14 cellular contexts compared by ENCODE assay signal in genomic region chr7:117837841-117838240, GRCh38. TPM values are rescaled to one million over a fixed set of nuclear protein-coding genes. Genes with fewer than 3 reads are reported as not detected.
DNase-seq lines count a peak whose midpoint lies in the region; ATAC-seq and TF ChIP-seq lines count a peak whose summit lies in the region.
"Had no signal": no experiment of that assay in that cellular context is flagged by ENCODE, and none has a peak within 500 bp of the region (broad histone marks: within the 10 kb centered on the region; RNA-seq: fewer than 3 reads in every experiment).

No MANE protein-coding gene starts in this region.

- peak overlapping the region in 4 of 59 donors; percentile 9 to 15 (median 10) for H3K27ac ChIP-seq in dorsolateral prefrontal cortex
- H3K27ac ChIP-seq: left lung, ovary had no signal

- no peak overlapping the region for H3K4me3 ChIP-seq in dorsolateral prefrontal cortex
- H3K4me3 ChIP-seq: left lung, ovary had no signal

- DNase-seq in WTC11 (ENCODE audit: low spot score) (no peak), dorsolateral prefrontal cortex (no peak)
- DNase-seq in stimulated activated CD4-positive, alpha-beta T cell treated with anti-CD3 and anti-CD28 coated beads, Interleukin-2, amount 100 ng/mL, for 24 hours, result no peak
- no peak for DNase-seq in stimulated activated CD4-positive, alpha-beta T cell treated with anti-CD3 and anti-CD28 coated beads, Interleukin-4, amount 100 ng/mL, for 24 hours
- DNase-seq: caudate nucleus, left lung, NCI-H446, ovary had no signal

- no peaks in the 10 kb centered on the region for H3K27me3 Mint-ChIP-seq in WTC11 (ENCODE audit: low read depth)

- peak; percentile 93 for ATAC-seq in GM18858 (IDR thresholded peaks at IDR 0.05; ENCODE audit: unreplicated experiment)
- ATAC-seq in GM21576 (IDR thresholded peaks at IDR 0.05; ENCODE audit: unreplicated experiment), result peak; percentile 89
- ATAC-seq in HG03139 (IDR thresholded peaks at IDR 0.05; ENCODE audit: unreplicated experiment), result peak; percentile 97
- ATAC-seq in WTC11, result no peak
- no peak for ATAC-seq in GM21526 (IDR thresholded peaks at IDR 0.05; ENCODE audit: low FRiP score, unreplicated experiment)
- ATAC-seq: left lung had no signal

- TF ChIP-seq CTCF in WTC11 (IDR thresholded peaks at IDR 0.05), result no peak
- TF ChIP-seq CTCF in dorsolateral prefrontal cortex (IDR thresholded peaks at IDR 0.05 in 54 of 56, conservative IDR thresholded peaks at IDR 0.05 in 2 of 56; ENCODE audit: low read depth in 1 of 56, partially characterized antibody in 56 of 56), result no peak

- peaks cover 7% of the 10 kb centered on the region; the same call in 1 of the 2 replicates for H3K9me3 Mint-ChIP-seq in WTC11

- peaks cover 17% of the 10 kb centered on the region for H3K36me3 Mint-ChIP-seq in WTC11
- H3K36me3 Mint-ChIP-seq: IgD-negative memory B cell had no signal

- no peaks in the 10 kb centered on the region for H3K27me3 ChIP-seq in dorsolateral prefrontal cortex
- H3K27me3 ChIP-seq: left lung, ovary had no signal

- intact Hi-C loops in dorsolateral prefrontal cortex (cut with DNase I), result no loop called here

- POLR2A ChIA-PET in WTC11 (lab: Charles Lee), result no interaction called here

- CTCF ChIA-PET in WTC11 (lab: Charles Lee), result no interaction called here

- peaks cover 50% of the 10 kb centered on the region for H3K4me1 Mint-ChIP-seq in WTC11
- H3K4me1 Mint-ChIP-seq: IgD-negative memory B cell had no signal

- peak overlapping the region; percentile 68 for H3K27ac Mint-ChIP-seq in WTC11
- H3K27ac Mint-ChIP-seq: IgD-negative memory B cell had no signal

- H3K4me3 Mint-ChIP-seq in WTC11, result no peak overlapping the region
- H3K4me3 Mint-ChIP-seq: IgD-negative memory B cell had no signal

TF ChIP-seq in WTC11, 78 proteins besides CTCF, POLR2A, EP300 and RAD21:
- TF ChIP-seq NFYB (CRISPR knock-in tag; conservative IDR thresholded peaks at IDR 0.05; ENCODE audit: low read depth), result no peak
- TF ChIP-seq NR3C1 (CRISPR knock-in tag; conservative IDR thresholded peaks at IDR 0.05; ENCODE audit: low read depth), result no peak
- no peak for TF ChIP-seq AR (CRISPR knock-in tag; IDR thresholded peaks at IDR 0.05)
- no peak for TF ChIP-seq SMAD4 (CRISPR knock-in tag; IDR thresholded peaks at IDR 0.05)
- TF ChIP-seq, protein P1, sequence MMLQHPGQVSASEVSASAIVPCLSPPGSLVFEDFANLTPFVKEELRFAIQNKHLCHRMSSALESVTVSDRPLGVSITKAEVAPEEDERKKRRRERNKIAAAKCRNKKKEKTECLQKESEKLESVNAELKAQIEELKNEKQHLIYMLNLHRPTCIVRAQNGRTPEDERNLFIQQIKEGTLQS (CRISPR knock-in tag; conservative IDR thresholded peaks at IDR 0.05), result no peak
- no peak for TF ChIP-seq NFATC4 (CRISPR knock-in tag; IDR thresholded peaks at IDR 0.05)
- TF ChIP-seq, protein P2, sequence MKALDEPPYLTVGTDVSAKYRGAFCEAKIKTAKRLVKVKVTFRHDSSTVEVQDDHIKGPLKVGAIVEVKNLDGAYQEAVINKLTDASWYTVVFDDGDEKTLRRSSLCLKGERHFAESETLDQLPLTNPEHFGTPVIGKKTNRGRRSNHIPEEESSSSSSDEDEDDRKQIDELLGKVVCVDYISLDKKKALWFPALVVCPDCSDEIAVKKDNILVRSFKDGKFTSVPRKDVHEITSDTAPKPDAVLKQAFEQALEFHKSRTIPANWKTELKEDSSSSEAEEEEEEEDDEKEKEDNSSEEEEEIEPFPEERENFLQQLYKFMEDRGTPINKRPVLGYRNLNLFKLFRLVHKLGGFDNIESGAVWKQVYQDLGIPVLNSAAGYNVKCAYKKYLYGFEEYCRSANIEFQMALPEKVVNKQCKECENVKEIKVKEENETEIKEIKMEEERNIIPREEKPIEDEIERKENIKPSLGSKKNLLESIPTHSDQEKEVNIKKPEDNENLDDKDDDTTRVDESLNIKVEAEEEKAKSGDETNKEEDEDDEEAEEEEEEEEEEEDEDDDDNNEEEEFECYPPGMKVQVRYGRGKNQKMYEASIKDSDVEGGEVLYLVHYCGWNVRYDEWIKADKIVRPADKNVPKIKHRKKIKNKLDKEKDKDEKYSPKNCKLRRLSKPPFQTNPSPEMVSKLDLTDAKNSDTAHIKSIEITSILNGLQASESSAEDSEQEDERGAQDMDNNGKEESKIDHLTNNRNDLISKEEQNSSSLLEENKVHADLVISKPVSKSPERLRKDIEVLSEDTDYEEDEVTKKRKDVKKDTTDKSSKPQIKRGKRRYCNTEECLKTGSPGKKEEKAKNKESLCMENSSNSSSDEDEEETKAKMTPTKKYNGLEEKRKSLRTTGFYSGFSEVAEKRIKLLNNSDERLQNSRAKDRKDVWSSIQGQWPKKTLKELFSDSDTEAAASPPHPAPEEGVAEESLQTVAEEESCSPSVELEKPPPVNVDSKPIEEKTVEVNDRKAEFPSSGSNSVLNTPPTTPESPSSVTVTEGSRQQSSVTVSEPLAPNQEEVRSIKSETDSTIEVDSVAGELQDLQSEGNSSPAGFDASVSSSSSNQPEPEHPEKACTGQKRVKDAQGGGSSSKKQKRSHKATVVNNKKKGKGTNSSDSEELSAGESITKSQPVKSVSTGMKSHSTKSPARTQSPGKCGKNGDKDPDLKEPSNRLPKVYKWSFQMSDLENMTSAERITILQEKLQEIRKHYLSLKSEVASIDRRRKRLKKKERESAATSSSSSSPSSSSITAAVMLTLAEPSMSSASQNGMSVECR (CRISPR knock-in tag; IDR thresholded peaks at IDR 0.05; ENCODE audit: borderline replicate concordance), result no peak
- no peak for TF ChIP-seq ELF4 (CRISPR knock-in tag; IDR thresholded peaks at IDR 0.05; ENCODE audit: low read depth)
- no peak for TF ChIP-seq MAX (CRISPR knock-in tag; IDR thresholded peaks at IDR 0.05)
- TF ChIP-seq IRF2 (CRISPR knock-in tag; IDR thresholded peaks at IDR 0.05; ENCODE audit: borderline replicate concordance, low read depth), result no peak
- no peak for TF ChIP-seq GRHL2 (CRISPR knock-in tag; IDR thresholded peaks at IDR 0.05; ENCODE audit: insufficient replicate concordance, severe bottlenecking)
- no peak for TF ChIP-seq FOXP1 (CRISPR knock-in tag; IDR thresholded peaks at IDR 0.05; ENCODE audit: borderline replicate concordance)
- TF ChIP-seq ZNF317 (CRISPR knock-in tag; IDR thresholded peaks at IDR 0.05; ENCODE audit: borderline replicate concordance, low read depth), result no peak
- TF ChIP-seq JUN (CRISPR knock-in tag; IDR thresholded peaks at IDR 0.05), result no peak
- no peak for TF ChIP-seq KAT7 (CRISPR knock-in tag; IDR thresholded peaks at IDR 0.05; ENCODE audit: borderline replicate concordance)
- TF ChIP-seq, protein P3, sequence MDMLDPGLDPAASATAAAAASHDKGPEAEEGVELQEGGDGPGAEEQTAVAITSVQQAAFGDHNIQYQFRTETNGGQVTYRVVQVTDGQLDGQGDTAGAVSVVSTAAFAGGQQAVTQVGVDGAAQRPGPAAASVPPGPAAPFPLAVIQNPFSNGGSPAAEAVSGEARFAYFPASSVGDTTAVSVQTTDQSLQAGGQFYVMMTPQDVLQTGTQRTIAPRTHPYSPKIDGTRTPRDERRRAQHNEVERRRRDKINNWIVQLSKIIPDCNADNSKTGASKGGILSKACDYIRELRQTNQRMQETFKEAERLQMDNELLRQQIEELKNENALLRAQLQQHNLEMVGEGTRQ (CRISPR knock-in tag; IDR thresholded peaks at IDR 0.05), result no peak

RNA-seq across cellular contexts. Expression of gene CTTNBP2, which starts 35.4 kb away (rescaled TPM):
- total RNA-seq in WTC11 (2021) (19.1 to 22.1 TPM (median 20.5 TPM) in 3 replicates), dorsolateral prefrontal cortex (100 to 1,000 TPM in 1 of 120 experiments, 10 to 100 TPM in 119; 32.0 to 119 (median 57.5) TPM)
- total RNA-seq: T-helper 2 cell treated with Interferon-gamma antibody and Interleukin-4, amounts not matched to agents 100 ng/mL and 5 ng/mL, for 36 hours had no signal

Comparison
In these comparisons a context has a peak if more than half of its experiments do, and no peak if none do; other contexts are left out.
1. ATAC-seq: peak in GM18858 (single experiment), GM21576 (single experiment) and HG03139 (single experiment); none in WTC11 (single experiment) and GM21526 (single experiment).